Comparison of ENCODE assay signal across 16 cellular contexts in genomic region chr11:2510626-2511402, GRCh38.
DNase-seq lines count a peak whose midpoint lies in the region; ATAC-seq, FAIRE-seq and TF ChIP-seq lines count a peak whose summit lies in the region.
"Had no signal": no experiment of that assay in that cellular context is flagged by ENCODE, and none has a peak within 500 bp of the region (broad histone marks: within the 10 kb centered on the region; RNA-seq: fewer than 3 reads in every experiment).

No MANE protein-coding gene starts in this region.

- no peak overlapping the region for H3K27ac Mint-ChIP-seq in T-helper 2 cell treated with Interferon-gamma antibody and Interleukin-4, amounts not matched to agents 5 μg/mL and 100 μg/mL, for 36 hours

- TF ChIP-seq CTCF in fibroblast of the aortic adventitia (IDR thresholded peaks at IDR 0.05; ENCODE audit: insufficient read depth, low read length): no peak
- TF ChIP-seq CTCF in esophagus squamous epithelium (IDR thresholded peaks at IDR 0.05): no peak

- DNase-seq in Ammon's horn (ENCODE audit: low spot score): peak; percentile 0
- peak; percentile 1 for DNase-seq in GM19239 (ENCODE audit: insufficient read length, low spot score)
- peak; percentile 9 for DNase-seq in fibroblast of the aortic adventitia (ENCODE audit: low read depth)
- peak; percentile 20 for DNase-seq in myocyte (ENCODE audit: low read depth)
- DNase-seq in COLO829 (ENCODE audit: low spot score): no peak
- no peak for DNase-seq in T-helper 2 cell treated with Interferon-gamma antibody and Interleukin-4, amounts not matched to agents 5 μg/mL and 100 μg/mL, for 36 hours (ENCODE audit: low spot score)
- no peak for DNase-seq in esophagus squamous epithelium (lab: John Stamatoyannopoulos, UW)
- DNase-seq: activated gamma-delta T cell treated with Interleukin-2 at 50 U/mL for 16 hours; NCI-H1436; NCI-H748 treated with DMSO at 0.1 percent for 48 hours; stimulated activated CD4-positive, alpha-beta T cell treated with anti-CD3 and anti-CD28 coated beads, Interleukin-4, amount 100 ng/mL, for 24 hours had no signal

- no peaks in the 10 kb centered on the region for H3K9me3 Mint-ChIP-seq in T-helper 2 cell treated with Interferon-gamma antibody and Interleukin-4, amounts not matched to agents 5 μg/mL and 100 μg/mL, for 36 hours
- H3K9me3 Mint-ChIP-seq: CD8-positive, alpha-beta memory T cell; central memory CD8-positive, alpha-beta T cell had no signal

- no peaks in the 10 kb centered on the region for H3K9me3 ChIP-seq in esophagus squamous epithelium
- H3K9me3 ChIP-seq: HAP-1, ovary had no signal

- no peak for FAIRE-seq in GM19239 (lab: Jason Lieb, UNC)

- H3K4me1 ChIP-seq in esophagus squamous epithelium: peaks cover 0 to 28% (median 5%) of the 10 kb centered on the region in 3 donors
- H3K4me1 ChIP-seq: HAP-1 had no signal

- H3K4me3 ChIP-seq in fibroblast of the aortic adventitia (ENCODE audit: low read depth, low read length): no peak overlapping the region
- no peak overlapping the region for H3K4me3 ChIP-seq in esophagus squamous epithelium
- H3K4me3 ChIP-seq: HAP-1, ovary had no signal

- peaks cover 0 to 9% (median 0%) of the 10 kb centered on the region in 4 donors for H3K27me3 ChIP-seq in esophagus squamous epithelium
- H3K27me3 ChIP-seq: ovary had no signal

- H3K4me3 Mint-ChIP-seq in T-helper 2 cell treated with Interferon-gamma antibody and Interleukin-4, amounts not matched to agents 5 μg/mL and 100 μg/mL, for 36 hours: no peak overlapping the region
- H3K4me3 Mint-ChIP-seq: CD8-positive, alpha-beta memory T cell; central memory CD8-positive, alpha-beta T cell had no signal

- H3K36me3 Mint-ChIP-seq in T-helper 2 cell treated with Interferon-gamma antibody and Interleukin-4, amounts not matched to agents 5 μg/mL and 100 μg/mL, for 36 hours (ENCODE audit: low read depth): no peaks in the 10 kb centered on the region
- H3K36me3 Mint-ChIP-seq: CD8-positive, alpha-beta memory T cell had no signal

- intact Hi-C loops in esophagus squamous epithelium (cut with DNase I): no loop called here

- WGBS in esophagus squamous epithelium, 2 donors: 57 to 59% methylated on average over 10 to 12 of the region's 16 CpGs

- H3K27ac ChIP-seq in esophagus squamous epithelium: peak overlapping the region in 2 of 4 donors; percentile 2 to 17
- H3K27ac ChIP-seq: ovary had no signal

- ATAC-seq in HG03520 (IDR thresholded peaks at IDR 0.05; ENCODE audit: unreplicated experiment): no peak

- TF ChIP-seq POLR2A in esophagus squamous epithelium (IDR thresholded peaks at IDR 0.05): no peak

- peaks cover 2% of the 10 kb centered on the region for H3K27me3 Mint-ChIP-seq in T-helper 2 cell treated with Interferon-gamma antibody and Interleukin-4, amounts not matched to agents 5 μg/mL and 100 μg/mL, for 36 hours (ENCODE audit: low read depth)
- H3K27me3 Mint-ChIP-seq: CD8-positive, alpha-beta memory T cell had no signal

- no peaks in the 10 kb centered on the region for H3K36me3 ChIP-seq in esophagus squamous epithelium
- H3K36me3 ChIP-seq: HAP-1, ovary had no signal

- H3K4me1 Mint-ChIP-seq in T-helper 2 cell treated with Interferon-gamma antibody and Interleukin-4, amounts not matched to agents 5 μg/mL and 100 μg/mL, for 36 hours (ENCODE audit: low read depth): no peaks in the 10 kb centered on the region
- H3K4me1 Mint-ChIP-seq: CD8-positive, alpha-beta memory T cell had no signal

Comparison
In these comparisons a context has a peak if more than half of its experiments do, and no peak if none do; other contexts are left out.
1. DNase-seq: peak in Ammon's horn (single experiment), GM19239 (single experiment), fibroblast of the aortic adventitia (single experiment) and myocyte (single experiment); none in COLO829 (single experiment), T-helper 2 cell treated with Interferon-gamma antibody and Interleukin-4, amounts not matched to agents 5 μg/mL and 100 μg/mL, for 36 hours (single experiment) and esophagus squamous epithelium (single experiment).